Comparison of ENCODE assay signal across 1 cellular context in genomic region chr12:19129486-19130223, GRCh38.
TF ChIP-seq lines count a peak whose summit lies in the region.

A gene with protein sequence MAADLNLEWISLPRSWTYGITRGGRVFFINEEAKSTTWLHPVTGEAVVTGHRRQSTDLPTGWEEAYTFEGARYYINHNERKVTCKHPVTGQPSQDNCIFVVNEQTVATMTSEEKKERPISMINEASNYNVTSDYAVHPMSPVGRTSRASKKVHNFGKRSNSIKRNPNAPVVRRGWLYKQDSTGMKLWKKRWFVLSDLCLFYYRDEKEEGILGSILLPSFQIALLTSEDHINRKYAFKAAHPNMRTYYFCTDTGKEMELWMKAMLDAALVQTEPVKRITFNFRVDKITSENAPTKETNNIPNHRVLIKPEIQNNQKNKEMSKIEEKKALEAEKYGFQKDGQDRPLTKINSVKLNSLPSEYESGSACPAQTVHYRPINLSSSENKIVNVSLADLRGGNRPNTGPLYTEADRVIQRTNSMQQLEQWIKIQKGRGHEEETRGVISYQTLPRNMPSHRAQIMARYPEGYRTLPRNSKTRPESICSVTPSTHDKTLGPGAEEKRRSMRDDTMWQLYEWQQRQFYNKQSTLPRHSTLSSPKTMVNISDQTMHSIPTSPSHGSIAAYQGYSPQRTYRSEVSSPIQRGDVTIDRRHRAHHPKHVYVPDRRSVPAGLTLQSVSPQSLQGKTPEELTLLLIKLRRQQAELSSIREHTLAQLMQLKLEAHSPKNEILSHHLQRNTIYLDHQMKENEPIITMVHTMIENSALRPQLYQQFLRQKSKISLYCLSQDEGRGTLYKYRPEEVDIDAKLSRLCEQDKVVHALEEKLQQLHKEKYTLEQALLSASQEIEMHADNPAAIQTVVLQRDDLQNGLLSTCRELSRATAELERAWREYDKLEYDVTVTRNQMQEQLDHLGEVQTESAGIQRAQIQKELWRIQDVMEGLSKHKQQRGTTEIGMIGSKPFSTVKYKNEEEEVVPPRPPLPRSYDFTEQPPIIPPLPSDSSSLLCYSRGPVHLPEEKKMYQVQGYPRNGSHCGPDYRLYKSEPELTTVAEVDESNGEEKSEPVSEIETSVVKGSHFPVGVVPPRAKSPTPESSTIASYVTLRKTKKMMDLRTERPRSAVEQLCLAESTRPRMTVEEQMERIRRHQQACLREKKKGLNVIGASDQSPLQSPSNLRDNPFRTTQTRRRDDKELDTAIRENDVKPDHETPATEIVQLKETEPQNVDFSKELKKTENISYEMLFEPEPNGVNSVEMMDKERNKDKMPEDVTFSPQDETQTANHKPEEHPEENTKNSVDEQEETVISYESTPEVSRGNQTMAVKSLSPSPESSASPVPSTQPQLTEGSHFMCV (plus strand): TSS chr12:19129733. CDS start chr12:19129800, 67 bp downstream.

TF ChIP-seq in HepG2, 621 proteins besides CTCF, POLR2A, EP300 and RAD21 (continued from another document):
- TF ChIP-seq, protein P1, sequence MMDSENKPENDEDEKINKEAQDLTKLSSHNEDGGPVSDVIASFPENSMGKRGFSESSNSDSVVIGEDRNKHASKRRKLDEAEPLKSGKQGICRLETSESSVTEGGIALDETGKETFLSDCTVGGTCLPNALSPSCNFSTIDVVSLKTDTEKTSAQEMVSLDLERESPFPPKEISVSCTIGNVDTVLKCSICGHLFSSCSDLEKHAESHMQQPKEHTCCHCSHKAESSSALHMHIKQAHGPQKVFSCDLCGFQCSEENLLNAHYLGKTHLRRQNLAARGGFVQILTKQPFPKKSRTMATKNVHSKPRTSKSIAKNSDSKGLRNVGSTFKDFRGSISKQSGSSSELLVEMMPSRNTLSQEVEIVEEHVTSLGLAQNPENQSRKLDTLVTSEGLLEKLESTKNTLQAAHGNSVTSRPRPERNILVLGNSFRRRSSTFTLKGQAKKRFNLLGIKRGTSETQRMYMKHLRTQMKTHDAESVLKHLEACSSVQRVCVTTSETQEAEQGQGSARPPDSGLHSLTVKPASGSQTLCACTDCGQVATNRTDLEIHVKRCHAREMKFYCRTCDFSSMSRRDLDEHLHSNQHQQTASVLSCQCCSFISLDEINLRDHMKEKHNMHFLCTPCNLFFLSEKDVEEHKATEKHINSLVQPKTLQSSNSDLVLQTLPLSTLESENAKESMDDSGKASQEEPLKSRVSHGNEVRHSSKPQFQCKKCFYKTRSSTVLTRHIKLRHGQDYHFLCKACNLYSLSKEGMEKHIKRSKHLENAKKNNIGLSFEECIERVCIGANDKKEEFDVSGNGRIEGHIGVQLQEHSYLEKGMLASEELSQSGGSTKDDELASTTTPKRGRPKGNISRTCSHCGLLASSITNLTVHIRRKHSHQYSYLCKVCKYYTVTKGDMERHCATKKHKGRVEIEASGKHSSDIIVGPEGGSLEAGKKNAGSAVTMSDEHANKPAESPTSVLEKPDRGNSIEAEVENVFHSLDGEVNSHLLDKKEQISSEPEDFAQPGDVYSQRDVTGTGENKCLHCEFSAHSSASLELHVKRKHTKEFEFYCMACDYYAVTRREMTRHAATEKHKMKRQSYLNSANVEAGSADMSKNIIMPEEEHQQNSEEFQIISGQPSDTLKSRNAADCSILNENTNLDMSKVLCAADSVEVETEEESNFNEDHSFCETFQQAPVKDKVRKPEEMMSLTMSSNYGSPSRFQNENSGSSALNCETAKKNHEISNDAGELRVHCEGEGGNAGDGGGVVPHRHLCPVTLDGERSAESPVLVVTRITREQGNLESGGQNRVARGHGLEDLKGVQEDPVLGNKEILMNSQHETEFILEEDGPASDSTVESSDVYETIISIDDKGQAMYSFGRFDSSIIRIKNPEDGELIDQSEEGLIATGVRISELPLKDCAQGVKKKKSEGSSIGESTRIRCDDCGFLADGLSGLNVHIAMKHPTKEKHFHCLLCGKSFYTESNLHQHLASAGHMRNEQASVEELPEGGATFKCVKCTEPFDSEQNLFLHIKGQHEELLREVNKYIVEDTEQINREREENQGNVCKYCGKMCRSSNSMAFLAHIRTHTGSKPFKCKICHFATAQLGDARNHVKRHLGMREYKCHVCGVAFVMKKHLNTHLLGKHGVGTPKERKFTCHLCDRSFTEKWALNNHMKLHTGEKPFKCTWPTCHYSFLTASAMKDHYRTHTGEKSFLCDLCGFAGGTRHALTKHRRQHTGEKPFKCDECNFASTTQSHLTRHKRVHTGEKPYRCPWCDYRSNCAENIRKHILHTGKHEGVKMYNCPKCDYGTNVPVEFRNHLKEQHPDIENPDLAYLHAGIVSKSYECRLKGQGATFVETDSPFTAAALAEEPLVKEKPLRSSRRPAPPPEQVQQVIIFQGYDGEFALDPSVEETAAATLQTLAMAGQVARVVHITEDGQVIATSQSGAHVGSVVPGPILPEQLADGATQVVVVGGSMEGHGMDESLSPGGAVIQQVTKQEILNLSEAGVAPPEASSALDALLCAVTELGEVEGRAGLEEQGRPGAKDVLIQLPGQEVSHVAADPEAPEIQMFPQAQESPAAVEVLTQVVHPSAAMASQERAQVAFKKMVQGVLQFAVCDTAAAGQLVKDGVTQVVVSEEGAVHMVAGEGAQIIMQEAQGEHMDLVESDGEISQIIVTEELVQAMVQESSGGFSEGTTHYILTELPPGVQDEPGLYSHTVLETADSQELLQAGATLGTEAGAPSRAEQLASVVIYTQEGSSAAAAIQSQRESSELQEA (CRISPR knock-in tag; IDR thresholded peaks at IDR 0.05; ENCODE audit: not compliant biosample characterization), result no peak
- TF ChIP-seq ZNF451 (CRISPR knock-in tag; IDR thresholded peaks at IDR 0.05) (no peak), NR1H2 (CRISPR knock-in tag; IDR thresholded peaks at IDR 0.05; ENCODE audit: borderline replicate concordance, low read depth) (no peak), JDP2 (CRISPR knock-in tag; IDR thresholded peaks at IDR 0.05; ENCODE audit: borderline replicate concordance) (no peak), MYNN (CRISPR knock-in tag; IDR thresholded peaks at IDR 0.05; ENCODE audit: low read depth) (no peak), MIXL1 (CRISPR knock-in tag; IDR thresholded peaks at IDR 0.05) (no peak), RXRA (CRISPR knock-in tag; IDR thresholded peaks at IDR 0.05) (no peak)
